Comparison of ENCODE assay signal across 17 cellular contexts in genomic region chr1:223837206-223837605, GRCh38. TPM values are rescaled to one million over a fixed set of nuclear protein-coding genes. Genes with fewer than 3 reads are reported as not detected.
DNase-seq lines count a peak whose midpoint lies in the region; ATAC-seq, FAIRE-seq and TF ChIP-seq lines count a peak whose summit lies in the region.
"Had no signal": no experiment of that assay in that cellular context is flagged by ENCODE, and none has a peak within 500 bp of the region (broad histone marks: within the 10 kb centered on the region; RNA-seq: fewer than 3 reads in every experiment).

No MANE protein-coding gene starts in this region.

- TF ChIP-seq POLR2A in K562 (conservative IDR thresholded peaks at IDR 0.05): no peak

- H2BK15ac ChIP-seq in mesenchymal stem cell (ENCODE audit: low read depth, poor library complexity, severe bottlenecking): no peak overlapping the region

- H3K4me1 ChIP-seq in K562 (replicated peaks in 1 of 2; ENCODE audit: control insufficient read depth in 2 of 2, insufficient read depth in 2 of 2, low read length in 2 of 2) (peaks cover 15 to 74% of the 10 kb centered on the region in 2 experiments), mesenchymal stem cell (ENCODE audit: control insufficient read depth, insufficient read depth, low read depth, low read length) (peaks cover 15% of the 10 kb centered on the region)

- no TSS peak for BruUV-seq in K562 (replicated peaks; lab: Mats Ljungman, UMichigan)

- H3K27me3 ChIP-seq in K562 (ENCODE audit: control insufficient read depth in 2 of 2, insufficient read depth in 2 of 2, low read length in 2 of 2): no peaks in the 10 kb centered on the region
- H3K27me3 ChIP-seq in mesenchymal stem cell (ENCODE audit: control insufficient read depth in 1 of 2, insufficient read depth in 1 of 2, low read length in 2 of 2): no peaks in the 10 kb centered on the region
- H3K27me3 ChIP-seq: MG63 had no signal

- POLR2A ChIA-PET in K562 (lab: Yijun Ruan, JAX): interaction anchor here (0.6 to 4.2 kb wide), 7 partner anchors 9 to 749 kb away, joined by 3 to 22 read pairs (median 5); partner anchors contain the start of gene TP53BP2

- H3K36me3 ChIP-seq in K562 (ENCODE audit: control insufficient read depth, insufficient read depth, low read length) (peaks cover 12% of the 10 kb centered on the region; the same call in 1 of the 3 replicates), mesenchymal stem cell (ENCODE audit: control insufficient read depth in 1 of 2, insufficient read depth in 2 of 2, low read depth in 1 of 2, low read length in 2 of 2) (no peaks in the 10 kb centered on the region)
- H3K36me3 ChIP-seq: MG63 had no signal

- intact Hi-C loops in K562 (cut with micrococcal nuclease): no loop called here

- FAIRE-seq in K562 (lab: Jason Lieb, UNC) (no peak), D721Med (lab: Jason Lieb, UNC) (no peak)
- FAIRE-seq: kidney had no signal

- H3K27ac ChIP-seq in K562 (ENCODE audit: extremely low read depth, low read depth, low read length) (peak overlapping the region; percentile 24; the same call in 2 of the 3 replicates), mesenchymal stem cell (ENCODE audit: low read length, poor library complexity, severe bottlenecking) (no peak overlapping the region)
- H3K27ac ChIP-seq: GM23248 had no signal

- peaks cover 100% of the 10 kb centered on the region for H3K79me2 ChIP-seq in K562 (ENCODE audit: control insufficient read depth, insufficient read depth, low read length)

- WGBS in K562 (ENCODE audit: insufficient coverage, low coverage, missing lambda C conversion rate): 18% methylated on average over 1 of the region's 1 CpG
- 29% methylated on average over 1 of the region's 1 CpG for WGBS in mesenchymal stem cell

- no peak overlapping the region for H2BK120ac ChIP-seq in mesenchymal stem cell (ENCODE audit: low read depth, low read length)

- H3K4me2 ChIP-seq in K562 (ENCODE audit: insufficient read depth, low read length) (no peak overlapping the region), mesenchymal stem cell (ENCODE audit: low read length, poor library complexity, severe bottlenecking) (no peak overlapping the region)

- H3K9me3 ChIP-seq in K562 (replicated peaks; ENCODE audit: control insufficient read depth, insufficient read depth, low read depth, low read length) (no peaks in the 10 kb centered on the region), mesenchymal stem cell (ENCODE audit: control insufficient read depth, low read length) (no peaks in the 10 kb centered on the region)
- H3K9me3 ChIP-seq: MG63 had no signal

- H3K4ac ChIP-seq in mesenchymal stem cell (ENCODE audit: low read depth in 1 of 2, low read length in 2 of 2): no peak overlapping the region

- no peak overlapping the region for H2BK5ac ChIP-seq in mesenchymal stem cell (ENCODE audit: low read depth, low read length, poor library complexity, severe bottlenecking)

- H2AFZ ChIP-seq in K562 (ENCODE audit: low read depth, low read length) (no peak overlapping the region), mesenchymal stem cell (ENCODE audit: low read depth, low read length) (no peak overlapping the region)
- H2AFZ ChIP-seq: GM23248 had no signal

- DNase-seq in DMS 273 (lab: John Stamatoyannopoulos, UW; ENCODE audit: unreplicated experiment): peak; percentile 76
- DNase-seq in M059J (ENCODE audit: low read depth): peak; percentile 40
- no peak for DNase-seq in K562 (ENCODE audit: extremely low read depth in 1 of 4, low spot score in 3 of 4)
- DNase-seq in mesenchymal stem cell: peak; percentile 70
- DNase-seq in anterior cingulate cortex (lab: John Stamatoyannopoulos, UW): no peak
- no peak for DNase-seq in D721Med (ENCODE audit: insufficient read length, low spot score)
- DNase-seq in NCI-H1105 treated with DMSO at 0.1 percent for 48 hours (lab: John Stamatoyannopoulos, UW): no peak
- DNase-seq: activated CD8-positive, alpha-beta T cell treated with anti-CD3 and anti-CD28 coated beads for 36 hours; activated effector memory CD4-positive, alpha-beta T cell treated with Interleukin-2 at 50 U/mL for 16 hours; AML-193; effector memory CD8-positive, alpha-beta T cell; GM23248; kidney; MG63; stimulated activated CD4-positive, alpha-beta T cell treated with anti-CD3 and anti-CD28 coated beads, Interleukin-2, amount 100 ng/mL, for 48 hours; stimulated activated naive B cell treated with anti-CD40 and anti-IgM and Interleukin-4, amounts not matched to agents 10 μg/mL and 1 μg/mL and 100 μg/mL, for 72 hours had no signal

- H2AK5ac ChIP-seq in mesenchymal stem cell (ENCODE audit: low read length, severe bottlenecking): no peak overlapping the region

- H3K14ac ChIP-seq in mesenchymal stem cell (ENCODE audit: low read length in 2 of 2): no peak overlapping the region

- H4K8ac ChIP-seq in mesenchymal stem cell (ENCODE audit: low read length): no peak overlapping the region

- no peaks in the 10 kb centered on the region for H3K9me1 ChIP-seq in K562 (ENCODE audit: control insufficient read depth, insufficient read depth, low read length)

- peak; percentile 39 for ATAC-seq in K562
- no peak for ATAC-seq in HG02885 (IDR thresholded peaks at IDR 0.05; ENCODE audit: poor library complexity, unreplicated experiment)
- ATAC-seq: activated CD8-positive, alpha-beta T cell treated with anti-CD3 and anti-CD28 coated beads for 36 hours; effector memory CD8-positive, alpha-beta T cell; stimulated activated naive B cell treated with anti-CD40 and anti-IgM and Interleukin-4, amounts not matched to agents 10 μg/mL and 1 μg/mL and 100 μg/mL, for 72 hours had no signal

- peaks cover 62% of the 10 kb centered on the region for H4K20me1 ChIP-seq in K562 (replicated peaks; ENCODE audit: control insufficient read depth, insufficient read depth, low read length)

- TF ChIP-seq CTCF in K562 (IDR thresholded peaks at IDR 0.05 in 2 of 3, conservative IDR thresholded peaks at IDR 0.05 in 1 of 3; ENCODE audit: insufficient read depth in 2 of 3, low read depth in 1 of 3, low read length in 3 of 3) (no peak), D721Med (IDR thresholded peaks at IDR 0.05; ENCODE audit: insufficient read depth, missing control alignments) (no peak)

- no peaks in the 10 kb centered on the region for H3K79me1 ChIP-seq in mesenchymal stem cell (replicated peaks; ENCODE audit: low read length, poor library complexity, severe bottlenecking)

- CTCF ChIA-PET in K562 (lab: Yijun Ruan, JAX; ENCODE audit: low intra/inter-chr PET ratio): no interaction called here

- no peak overlapping the region for H2BK12ac ChIP-seq in mesenchymal stem cell (ENCODE audit: low read length in 2 of 2)

- no peak overlapping the region for H3K4me3 ChIP-seq in K562
- H3K4me3 ChIP-seq in mesenchymal stem cell (ENCODE audit: insufficient read depth in 1 of 2, low read depth in 1 of 2, low read length in 2 of 2): no peak overlapping the region
- H3K4me3 ChIP-seq: GM23248, MG63 had no signal

- no peak for TF ChIP-seq EP300 in K562 (IDR thresholded peaks at IDR 0.05; ENCODE audit: low read length)

- no peak for TF ChIP-seq RAD21 in K562 (CRISPR knock-in tag; conservative IDR thresholded peaks at IDR 0.05 in 1 of 2, IDR thresholded peaks at IDR 0.05 in 1 of 2)

- in situ Hi-C loops in K562 (cut with MboI): no loop called here

- 0 out of 4 replicates have a peak overlapping the region, but pooled peaks of 1 of the 2 experiments have one; percentile 12 for H3K9ac ChIP-seq in K562 (ENCODE audit: insufficient read depth in 1 of 2, low read depth in 2 of 2, low read length in 2 of 2)
- H3K9ac ChIP-seq in mesenchymal stem cell (ENCODE audit: low read length): no peak overlapping the region
- H3K9ac ChIP-seq: GM23248 had no signal

- no peak overlapping the region for H3K23ac ChIP-seq in mesenchymal stem cell (ENCODE audit: low read length in 2 of 2)

- no peak overlapping the region for H4K91ac ChIP-seq in mesenchymal stem cell (ENCODE audit: low read length)

- H3K18ac ChIP-seq in mesenchymal stem cell (ENCODE audit: low read depth in 1 of 2, low read length in 2 of 2): no peak overlapping the region

TF ChIP-seq in K562, 482 proteins besides CTCF, POLR2A, EP300 and RAD21:
- TF ChIP-seq NEUROD1 (IDR thresholded peaks at IDR 0.05; ENCODE audit: borderline replicate concordance, low read depth, low read length, partially characterized antibody) (peak; percentile 64), RAD51 (IDR thresholded peaks at IDR 0.05; ENCODE audit: borderline replicate concordance, low read depth) (0 out of 2 replicates have a peak, but pooled peaks have one; percentile 10), ZNF561 (CRISPR knock-in tag; conservative IDR thresholded peaks at IDR 0.05) (no peak)

RNA-seq across cellular contexts. Expression of gene TP53BP2, which starts 8.5 kb away (rescaled TPM):
- 40.6 and 73.3 TPM in 2 replicates for total RNA-seq in M059J (2014; rRNA removed; shearing (Covaris generic))
- 148 and 229 TPM in 2 replicates for total RNA-seq in K562 (2011; cell fraction: chromatin; rRNA removed; ENCODE audit: low replicate concordance)
- total RNA-seq in K562 (2011; cell fraction: nucleolus; rRNA removed): 41.5 and 70.5 TPM in 2 replicates
- 85.0 and 85.5 TPM in 2 replicates for total RNA-seq in K562 (2011; cell fraction: nucleoplasm; rRNA removed)
- 40.1 and 43.1 TPM in 2 replicates for total RNA-seq in K562 (2014; rRNA removed)
- total RNA-seq in K562 (2014; rRNA removed; fragmentation: Illumina TruSeq; extraction: Trizol): 50.4 and 50.6 TPM in 2 replicates
- total RNA-seq in K562 (2015; rRNA removed; fragmentation: Illumina TruSeq; extraction: Trizol): 51.9 and 55.1 TPM in 2 replicates
- 54.3 and 69.6 TPM in 2 replicates for total RNA-seq in K562 (2021)
- 30.0 and 37.5 TPM in 2 replicates for polyA plus RNA-seq in K562 (2011; rRNA removed)
- polyA plus RNA-seq in K562 (2011; cell fraction: cytosol; rRNA removed): 18.2 and 23.5 TPM in 2 replicates
- polyA plus RNA-seq in K562 (2011; cell fraction: nucleus; rRNA removed): 34.9 and 41.6 TPM in 2 replicates
- polyA plus RNA-seq in K562 (2012): 23.5 and 27.0 TPM in 2 replicates
- polyA plus RNA-seq in K562 (2014; fragmentation: Illumina TruSeq; extraction: Trizol): 47.5 and 55.6 TPM in 2 replicates
- 10 to 100 TPM; 17.0 to 20.7 TPM for polyA plus RNA-seq in K562 (2014; fragmentation: Nextera tagmentation; extraction: Ambion mirVana)
- polyA plus RNA-seq in K562 (2014; rRNA removed): 39.2 and 39.6 TPM in 2 replicates
- 125 and 160 TPM in 2 replicates for polyA minus RNA-seq in K562 (2011; rRNA and poly(A)+ RNA removed)
- 26.9 and 28.9 TPM in 2 replicates for polyA minus RNA-seq in K562 (2011; cell fraction: cytosol; rRNA and poly(A)+ RNA removed)
- polyA minus RNA-seq in K562 (2011; cell fraction: nucleus; rRNA and poly(A)+ RNA removed): 56.0 and 75.9 TPM in 2 replicates
- polyA plus RNA-seq in mesenchymal stem cell (2013, experiment 1 of 2): 20.5 TPM
- polyA plus RNA-seq in mesenchymal stem cell (2013, experiment 2 of 2): 20.5 TPM

Comparison
In these comparisons a context has a peak if more than half of its experiments do, and no peak if none do; other contexts are left out.
1. DNase-seq: peak in DMS 273 (single experiment), M059J (single experiment) and mesenchymal stem cell (single experiment); none in K562 (0 of 4), anterior cingulate cortex (0 of 58), D721Med (single experiment) and NCI-H1105 treated with DMSO at 0.1 percent for 48 hours (single experiment).